Comparison of ENCODE assay signal across 27 cellular contexts in the genomic region with DNA sequence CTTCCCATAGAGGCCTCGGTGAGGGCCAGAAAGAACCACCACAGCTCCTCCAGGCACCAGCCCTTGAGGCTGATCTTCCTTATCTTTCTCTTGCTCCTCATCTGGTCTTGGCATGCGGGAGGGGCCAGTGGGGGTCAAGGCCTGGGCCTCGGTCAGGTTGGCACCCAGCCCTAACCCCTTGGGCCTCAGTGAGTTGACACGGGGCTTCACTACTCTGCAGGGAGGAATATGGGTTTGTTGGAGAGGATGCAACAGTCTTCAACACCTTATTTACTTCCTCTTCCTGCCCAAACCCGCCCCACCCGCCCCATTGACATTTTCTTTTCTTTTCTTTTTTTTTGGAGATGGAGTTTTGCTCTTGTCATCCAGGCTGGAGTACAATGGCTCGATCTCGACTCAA. TPM values are rescaled to one million over a fixed set of nuclear protein-coding genes. Genes with fewer than 3 reads are reported as not detected.
DNase-seq lines count a peak whose midpoint lies in the region; ATAC-seq and TF ChIP-seq lines count a peak whose summit lies in the region.
"Had no signal": no experiment of that assay in that cellular context is flagged by ENCODE, and none has a peak within 500 bp of the region (broad histone marks: within the 10 kb centered on the region; RNA-seq: fewer than 3 reads in every experiment).

No MANE protein-coding gene starts in this region.

- peaks cover 22% of the 10 kb centered on the region for H3K4me1 Mint-ChIP-seq in T-helper 1 cell treated with Interleukin-12 subunit alpha and Interleukin-12 subunit beta and Interleukin-4 antibody, amounts not matched to agents 30 μg/mL and 1 μg/mL, for 36 hours (ENCODE audit: low read depth)
- peaks cover 22% of the 10 kb centered on the region for H3K4me1 Mint-ChIP-seq in activated naive CD8-positive, alpha-beta T cell (ENCODE audit: low read depth)
- peaks cover 11% of the 10 kb centered on the region for H3K4me1 Mint-ChIP-seq in activated naive CD8-positive, alpha-beta T cell treated with anti-CD3 and anti-CD28 coated beads for 36 hours
- peaks cover 17% of the 10 kb centered on the region for H3K4me1 Mint-ChIP-seq in stimulated activated memory B cell treated with anti-CD40 and anti-IgM and Interleukin-4, amounts not matched to agents 10 μg/mL and 1 μg/mL and 100 μg/mL, for 72 hours
- no peaks in the 10 kb centered on the region for H3K4me1 Mint-ChIP-seq in chondrocyte (ENCODE audit: low read depth)
- H3K4me1 Mint-ChIP-seq: GM23338, neural progenitor cell had no signal

- peak overlapping the region; percentile 29 for H3K4me3 ChIP-seq in effector memory CD4-positive, alpha-beta T cell (ENCODE audit: insufficient read depth, low read depth, low read length, poor library complexity, severe bottlenecking)
- H3K4me3 ChIP-seq: GM23338, neural progenitor cell, testis had no signal

- peak overlapping the region; percentile 7 for H3K27ac ChIP-seq in effector memory CD4-positive, alpha-beta T cell (ENCODE audit: insufficient read depth, low read length, poor library complexity, severe bottlenecking)
- H3K27ac ChIP-seq: 22Rv1, epithelial cell of prostate, neural progenitor cell, parathyroid adenoma, testis had no signal

- TF ChIP-seq CTCF in GM20000 (IDR thresholded peaks at IDR 0.05; ENCODE audit: extremely low read depth, missing control alignments), result no peak
- TF ChIP-seq CTCF in chondrocyte (IDR thresholded peaks at IDR 0.05), result no peak

- H3K36me3 Mint-ChIP-seq in T-helper 1 cell treated with Interleukin-12 subunit alpha and Interleukin-12 subunit beta and Interleukin-4 antibody, amounts not matched to agents 30 μg/mL and 1 μg/mL, for 36 hours (ENCODE audit: low read depth), result peaks cover 30% of the 10 kb centered on the region
- H3K36me3 Mint-ChIP-seq in activated naive CD8-positive, alpha-beta T cell, result peaks cover 4% of the 10 kb centered on the region
- peaks cover 6% of the 10 kb centered on the region for H3K36me3 Mint-ChIP-seq in activated naive CD8-positive, alpha-beta T cell treated with anti-CD3 and anti-CD28 coated beads for 36 hours
- peaks cover 37% of the 10 kb centered on the region for H3K36me3 Mint-ChIP-seq in stimulated activated memory B cell treated with anti-CD40 and anti-IgM and Interleukin-4, amounts not matched to agents 10 μg/mL and 1 μg/mL and 100 μg/mL, for 72 hours
- H3K36me3 Mint-ChIP-seq in chondrocyte (ENCODE audit: low read depth), result peaks cover 15% of the 10 kb centered on the region

- peaks cover 9% of the 10 kb centered on the region for H3K36me3 ChIP-seq in effector memory CD4-positive, alpha-beta T cell (ENCODE audit: control insufficient read depth, insufficient read depth, low read length)
- H3K36me3 ChIP-seq: neural progenitor cell had no signal

- H3K4me3 Mint-ChIP-seq in T-helper 1 cell treated with Interleukin-12 subunit alpha and Interleukin-12 subunit beta and Interleukin-4 antibody, amounts not matched to agents 30 μg/mL and 1 μg/mL, for 36 hours, result peak overlapping the region; percentile 94
- H3K4me3 Mint-ChIP-seq in activated naive CD8-positive, alpha-beta T cell, result peak overlapping the region; percentile 74
- no peak overlapping the region for H3K4me3 Mint-ChIP-seq in activated naive CD8-positive, alpha-beta T cell treated with anti-CD3 and anti-CD28 coated beads for 36 hours
- no peak overlapping the region for H3K4me3 Mint-ChIP-seq in stimulated activated memory B cell treated with anti-CD40 and anti-IgM and Interleukin-4, amounts not matched to agents 10 μg/mL and 1 μg/mL and 100 μg/mL, for 72 hours
- H3K4me3 Mint-ChIP-seq in chondrocyte (ENCODE audit: unreplicated experiment), result no peak overlapping the region
- H3K4me3 Mint-ChIP-seq: GM23338, HFFc6, neural progenitor cell had no signal

- peak overlapping the region; percentile 97 for H3K27ac Mint-ChIP-seq in T-helper 1 cell treated with Interleukin-12 subunit alpha and Interleukin-12 subunit beta and Interleukin-4 antibody, amounts not matched to agents 30 μg/mL and 1 μg/mL, for 36 hours
- peak overlapping the region; percentile 81 for H3K27ac Mint-ChIP-seq in activated naive CD8-positive, alpha-beta T cell
- H3K27ac Mint-ChIP-seq in activated naive CD8-positive, alpha-beta T cell treated with anti-CD3 and anti-CD28 coated beads for 36 hours, result no peak overlapping the region
- peak overlapping the region; percentile 3 for H3K27ac Mint-ChIP-seq in stimulated activated memory B cell treated with anti-CD40 and anti-IgM and Interleukin-4, amounts not matched to agents 10 μg/mL and 1 μg/mL and 100 μg/mL, for 72 hours
- no peak overlapping the region for H3K27ac Mint-ChIP-seq in chondrocyte (ENCODE audit: unreplicated experiment)
- H3K27ac Mint-ChIP-seq: GM23338, HFFc6, neural progenitor cell had no signal

- no peak for ATAC-seq in stimulated activated memory B cell treated with anti-CD40 and anti-IgM and Interleukin-4, amounts not matched to agents 10 μg/mL and 1 μg/mL and 100 μg/mL, for 72 hours
- ATAC-seq: GM23338; left lobe of liver; Right ventricle myocardium inferior; stimulated activated naive CD8-positive, alpha-beta T cell treated with anti-CD3 and anti-CD28 coated beads, Interleukin-15, Interleukin-2, amounts not matched to agents 100 U/mL and 50 U/mL, for 24 hours had no signal

- peaks cover 8% of the 10 kb centered on the region for H3K4me1 ChIP-seq in effector memory CD4-positive, alpha-beta T cell (ENCODE audit: control insufficient read depth, insufficient read depth, low read length, poor library complexity, severe bottlenecking)
- H3K4me1 ChIP-seq: neural progenitor cell, parathyroid adenoma, testis had no signal

- H3K27me3 ChIP-seq in effector memory CD4-positive, alpha-beta T cell (replicated peaks; ENCODE audit: control insufficient read depth, insufficient read depth, low read length, poor library complexity, severe bottlenecking), result no peaks in the 10 kb centered on the region
- H3K27me3 ChIP-seq: neural progenitor cell, testis had no signal

- H3K27me3 Mint-ChIP-seq in T-helper 1 cell treated with Interleukin-12 subunit alpha and Interleukin-12 subunit beta and Interleukin-4 antibody, amounts not matched to agents 30 μg/mL and 1 μg/mL, for 36 hours (ENCODE audit: low read depth), result no peaks in the 10 kb centered on the region
- H3K27me3 Mint-ChIP-seq in activated naive CD8-positive, alpha-beta T cell, result no peaks in the 10 kb centered on the region
- no peaks in the 10 kb centered on the region for H3K27me3 Mint-ChIP-seq in activated naive CD8-positive, alpha-beta T cell treated with anti-CD3 and anti-CD28 coated beads for 36 hours
- H3K27me3 Mint-ChIP-seq in stimulated activated memory B cell treated with anti-CD40 and anti-IgM and Interleukin-4, amounts not matched to agents 10 μg/mL and 1 μg/mL and 100 μg/mL, for 72 hours, result no peaks in the 10 kb centered on the region
- no peaks in the 10 kb centered on the region for H3K27me3 Mint-ChIP-seq in chondrocyte (ENCODE audit: low read depth)

- no peaks in the 10 kb centered on the region for H3K9me3 Mint-ChIP-seq in T-helper 1 cell treated with Interleukin-12 subunit alpha and Interleukin-12 subunit beta and Interleukin-4 antibody, amounts not matched to agents 30 μg/mL and 1 μg/mL, for 36 hours
- no peaks in the 10 kb centered on the region for H3K9me3 Mint-ChIP-seq in activated naive CD8-positive, alpha-beta T cell (ENCODE audit: low read depth)
- no peaks in the 10 kb centered on the region for H3K9me3 Mint-ChIP-seq in activated naive CD8-positive, alpha-beta T cell treated with anti-CD3 and anti-CD28 coated beads for 36 hours
- H3K9me3 Mint-ChIP-seq in stimulated activated memory B cell treated with anti-CD40 and anti-IgM and Interleukin-4, amounts not matched to agents 10 μg/mL and 1 μg/mL and 100 μg/mL, for 72 hours, result no peaks in the 10 kb centered on the region
- H3K9me3 Mint-ChIP-seq in chondrocyte (ENCODE audit: low read depth), result peaks cover 10% of the 10 kb centered on the region
- H3K9me3 Mint-ChIP-seq: GM23338, HFFc6 had no signal

- no peak for DNase-seq in T-helper 1 cell
- no peak for DNase-seq in activated naive CD8-positive, alpha-beta T cell treated with anti-CD3 and anti-CD28 coated beads for 36 hours
- DNase-seq in effector memory CD4-positive, alpha-beta T cell, result no peak
- no peak for DNase-seq in GM20000 (ENCODE audit: low spot score)
- DNase-seq in chondrocyte (ENCODE audit: low spot score), result no peak
- DNase-seq: activated CD8-positive, alpha-beta memory T cell treated with anti-CD3 and anti-CD28 coated beads, Interleukin-2, amount 50 U/mL, for 48 hours; aorta; C1 segment of cervical spinal cord; DMS79 treated with DMSO at 0.1 percent for 48 hours; GF-D8; HFFc6; NCI-H146; NCI-H226; retina; SK-N-SH; stimulated activated naive CD8-positive, alpha-beta T cell treated with anti-CD3 and anti-CD28 coated beads, Interleukin-15, Interleukin-2, amounts not matched to agents 100 U/mL and 50 U/mL, for 24 hours; testis had no signal

- no peaks in the 10 kb centered on the region for H3K9me3 ChIP-seq in effector memory CD4-positive, alpha-beta T cell (ENCODE audit: control insufficient read depth, low read length)
- H3K9me3 ChIP-seq: SK-N-SH, testis had no signal

RNA-seq across cellular contexts. Expression of a gene that starts 5.9 kb away (rescaled TPM):
- 10 to 100 TPM; 19.9 to 20.0 TPM for total RNA-seq in activated naive CD8-positive, alpha-beta T cell treated with anti-CD3 and anti-CD28 coated beads for 36 hours
- 16.0 to 17.5 TPM (median 17.2 TPM) in 3 replicates for total RNA-seq in chondrocyte

RNA-seq across cellular contexts. Expression of a gene that starts 37.9 kb away (rescaled TPM):
- total RNA-seq in activated naive CD8-positive, alpha-beta T cell treated with anti-CD3 and anti-CD28 coated beads for 36 hours, result 10 to 100 TPM; 23.7 to 31.1 TPM
- total RNA-seq in chondrocyte, result 49.2 to 63.0 TPM (median 49.3 TPM) in 3 replicates

RNA-seq across cellular contexts. Expression of a gene that starts 43.8 kb away (rescaled TPM):
- 10 to 100 TPM; 10.1 to 11.9 TPM for total RNA-seq in activated naive CD8-positive, alpha-beta T cell treated with anti-CD3 and anti-CD28 coated beads for 36 hours
- 51.9 to 58.3 TPM (median 53.4 TPM) in 3 replicates for total RNA-seq in chondrocyte

RNA-seq across cellular contexts. Expression of a gene that starts 45.0 kb away (rescaled TPM):
- total RNA-seq in activated naive CD8-positive, alpha-beta T cell treated with anti-CD3 and anti-CD28 coated beads for 36 hours, result under 1 TPM; 0.47 to 0.88 TPM
- 1.6 to 3.5 TPM (median 2.9 TPM) in 3 replicates for total RNA-seq in chondrocyte

RNA-seq across cellular contexts. Expression of a gene that starts 54.1 kb away (rescaled TPM):
- total RNA-seq in activated naive CD8-positive, alpha-beta T cell treated with anti-CD3 and anti-CD28 coated beads for 36 hours, result 10 to 100 TPM; 46.8 to 48.2 TPM
- 120 to 203 TPM (median 187 TPM) in 3 replicates for total RNA-seq in chondrocyte

Comparison
In these comparisons a context has a peak if more than half of its experiments do, and no peak if none do; other contexts are left out.
1. H3K27ac Mint-ChIP-seq: peak in T-helper 1 cell treated with Interleukin-12 subunit alpha and Interleukin-12 subunit beta and Interleukin-4 antibody, amounts not matched to agents 30 μg/mL and 1 μg/mL, for 36 hours (single experiment), activated naive CD8-positive, alpha-beta T cell (single experiment) and stimulated activated memory B cell treated with anti-CD40 and anti-IgM and Interleukin-4, amounts not matched to agents 10 μg/mL and 1 μg/mL and 100 μg/mL, for 72 hours (single experiment); none in activated naive CD8-positive, alpha-beta T cell treated with anti-CD3 and anti-CD28 coated beads for 36 hours (single experiment) and chondrocyte (single experiment).
2. H3K4me3 Mint-ChIP-seq: peak in T-helper 1 cell treated with Interleukin-12 subunit alpha and Interleukin-12 subunit beta and Interleukin-4 antibody, amounts not matched to agents 30 μg/mL and 1 μg/mL, for 36 hours (single experiment) and activated naive CD8-positive, alpha-beta T cell (single experiment); none in activated naive CD8-positive, alpha-beta T cell treated with anti-CD3 and anti-CD28 coated beads for 36 hours (single experiment), stimulated activated memory B cell treated with anti-CD40 and anti-IgM and Interleukin-4, amounts not matched to agents 10 μg/mL and 1 μg/mL and 100 μg/mL, for 72 hours (single experiment) and chondrocyte (single experiment).